ENCODE assay signal across 7 cellular contexts in the genomic region with DNA sequence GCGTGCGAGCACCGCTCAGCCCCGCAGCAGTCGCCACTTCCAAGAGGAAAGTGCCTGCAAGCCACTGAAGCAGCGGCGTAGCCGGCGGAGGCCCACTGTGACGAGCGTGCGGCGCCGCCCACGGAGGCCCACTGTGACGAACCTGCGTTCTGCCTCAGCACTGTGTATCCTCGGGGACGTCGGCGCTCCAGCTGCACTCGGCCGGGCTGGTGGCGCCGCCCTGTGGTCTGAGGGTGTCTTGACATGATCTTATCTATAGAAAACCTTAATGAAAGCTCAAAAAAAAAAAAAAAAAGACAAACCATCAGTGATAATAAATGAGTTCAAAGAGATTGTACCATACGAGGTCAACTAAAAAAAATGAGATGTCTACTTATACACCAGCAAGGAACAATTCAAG. TPM values are rescaled to one million over a fixed set of nuclear protein-coding genes. Genes with fewer than 3 reads are reported as not detected.
A peak's percentile ranks its signal among the peaks of the same experiment; 100 is the strongest.
DNase-seq lines count a peak whose midpoint lies in the region; ATAC-seq, FAIRE-seq and TF ChIP-seq lines count a peak whose summit lies in the region.
"Not testable (repeated sequence)": the region's sequence is repeated elsewhere in the genome, so short reads cannot be mapped to it uniquely, and the experiment has no call there.

Gene RGPD8, minus strand, starts transcription at position 166 of the 400 bp plus-strand sequence. CDS start 192 bp downstream, outside the sequence.

- FAIRE-seq in HepG2 (lab: Jason Lieb, UNC): not testable (repeated sequence)

- CTCF ChIA-PET in HepG2 (lab: Yijun Ruan, JAX; ENCODE audit: low intra/inter-chr PET ratio, low total read pairs): interaction anchor here (1.9 to 3.0 kb wide), 2 partner anchors 174 to 312 kb away, joined by 14 to 18 read pairs; no protein-coding TSS in a partner anchor

- not testable (repeated sequence) for H3K36me3 ChIP-seq in effector memory CD4-positive, alpha-beta T cell (ENCODE audit: control insufficient read depth, insufficient read depth, low read length); HepG2 (replicated peaks in 1 of 2; ENCODE audit: control insufficient read depth in 1 of 2, insufficient read depth in 2 of 2, low read length in 2 of 2)

- peak within 1 kb of the TSS; percentile 67 for H3K4me2 ChIP-seq in HepG2 (ENCODE audit: low read depth, low read length)

- H3K9me3 ChIP-seq in effector memory CD4-positive, alpha-beta T cell (ENCODE audit: control insufficient read depth, low read length); HepG2 (ENCODE audit: low read length): not testable (repeated sequence)

- H2AFZ ChIP-seq in HepG2 (ENCODE audit: low read length): not testable (repeated sequence)

- peak within 1 kb of the TSS; percentile 57 for H3K27ac ChIP-seq in effector memory CD4-positive, alpha-beta T cell (ENCODE audit: insufficient read depth, low read length, poor library complexity, severe bottlenecking)
- H3K27ac ChIP-seq in HepG2 (ENCODE audit: extremely low read length, insufficient read depth, low read length): peak within 1 kb of the TSS; percentile 61

- TF ChIP-seq CTCF in HepG2 (CRISPR knock-in tag; IDR thresholded peaks at IDR 0.05): peak; percentile 84

- TF ChIP-seq EP300 in HepG2 (IDR thresholded peaks at IDR 0.05; ENCODE audit: low read depth in 2 of 2, low read length in 2 of 2); HepG2 (CRISPR knock-in tag; IDR thresholded peaks at IDR 0.05; ENCODE audit: borderline replicate concordance): not testable (repeated sequence)

- POLR2A ChIA-PET in HepG2 (lab: Yijun Ruan, JAX): interaction anchor here (0.6 kb wide), 3 partner anchors 104 to 258 kb away, joined by 3 read pairs; no protein-coding TSS in a partner anchor

- not testable (repeated sequence) for BruUV-seq in HepG2 (replicated peaks; lab: Mats Ljungman, UMichigan)

- DNase-seq in NCI-H226 (peak; percentile 59), activated T-cell treated with anti-CD3 and anti-CD28 coated beads for 1 hour (ENCODE audit: low read depth) (peak; percentile 84), HepG2 (ENCODE audit: low spot score) (peak; percentile 83)
- DNase-seq in effector memory CD4-positive, alpha-beta T cell: peak; percentile 77 to 85 (median 79)
- peak; percentile 57 to 78 for DNase-seq in stimulated activated CD4-positive, alpha-beta T cell treated with anti-CD3 and anti-CD28 coated beads, Interleukin-12 subunit alpha, Interleukin-12 subunit beta, amount 100 ng/mL, for 24 hours (ENCODE audit: low read depth in 2 of 2)

- peak within 1 kb of the TSS; percentile 32 for H3K4me3 ChIP-seq in effector memory CD4-positive, alpha-beta T cell (ENCODE audit: insufficient read depth, low read depth, low read length, poor library complexity, severe bottlenecking)
- peak within 1 kb of the TSS; percentile 66 to 72 (median 70); a peak in 5 of 6 replicates for H3K4me3 ChIP-seq in HepG2 (replicated peaks in 1 of 3; ENCODE audit: insufficient read depth in 1 of 3, low read depth in 2 of 3, low read length in 3 of 3)

- H4K20me1 ChIP-seq in HepG2 (ENCODE audit: insufficient read depth, low read length): not testable (repeated sequence)

- TF ChIP-seq RAD21 in HepG2 (CRISPR knock-in tag; IDR thresholded peaks at IDR 0.05): peak; percentile 65

- intact Hi-C loops in HepG2 (cut with micrococcal nuclease; ENCODE audit: unreplicated experiment): loop anchor here (1.0 kb wide), 1 partner anchor 174 kb away; no protein-coding TSS in a partner anchor

- ATAC-seq in GM18511 (IDR thresholded peaks at IDR 0.05; ENCODE audit: unreplicated experiment) (peak; percentile 98), HG02798 (IDR thresholded peaks at IDR 0.05; ENCODE audit: poor library complexity, unreplicated experiment) (peak; percentile 99), HepG2 (peak; percentile 87)

- peak in 1 of 2 experiments; percentile 28; a peak in 1 of 4 replicates for TF ChIP-seq POLR2A in HepG2 (IDR thresholded peaks at IDR 0.05; ENCODE audit: insufficient read depth in 1 of 2, low read depth in 2 of 2, low read length in 2 of 2)

- peak within 1 kb of the TSS; percentile 67 for H3K9ac ChIP-seq in HepG2 (ENCODE audit: insufficient read depth, low read depth, low read length)

- not testable (repeated sequence) for H3K4me1 ChIP-seq in effector memory CD4-positive, alpha-beta T cell (ENCODE audit: control insufficient read depth, insufficient read depth, low read length, poor library complexity, severe bottlenecking)
- peaks cover 37% of the 10 kb centered on the region for H3K4me1 ChIP-seq in HepG2 (ENCODE audit: insufficient read depth, low read length)

- in situ Hi-C loops in HepG2 (cut with HindIII; ENCODE audit: extremely low pct_ligation_motif_present, low pct_unique_long_range_greater_than_20kb): loop anchor here (10.0 to 25.0 kb wide), 2 partner anchors 171 to 309 kb away; partner anchors contain the start of gene ZC3H8

- under 1% methylated on average over 21 of the region's 26 CpGs for WGBS in HepG2 (ENCODE audit: low lambda C conversion rate)

- H3K27me3 ChIP-seq in effector memory CD4-positive, alpha-beta T cell (replicated peaks; ENCODE audit: control insufficient read depth, insufficient read depth, low read length, poor library complexity, severe bottlenecking): not testable (repeated sequence)
- H3K27me3 ChIP-seq in HepG2 (ENCODE audit: control insufficient read depth in 1 of 2, insufficient read depth in 2 of 2, low read length in 2 of 2): peaks cover 0 to 18% of the 10 kb centered on the region in 2 experiments; a peak in 1 of 5 replicates

- not testable (repeated sequence) for H3K79me2 ChIP-seq in HepG2 (ENCODE audit: insufficient read depth, low read length)

TF ChIP-seq in HepG2, 621 proteins besides CTCF, POLR2A, EP300 and RAD21 (continues in another document):
- TF ChIP-seq PPARG (CRISPR knock-in tag; conservative IDR thresholded peaks at IDR 0.05) (0 out of 2 replicates have a peak, but pooled peaks have one; percentile 15), ARID5B (CRISPR knock-in tag; IDR thresholded peaks at IDR 0.05) (peak; percentile 37; the same call in 1 of the 2 replicates), KMT2B (CRISPR knock-in tag; IDR thresholded peaks at IDR 0.05) (peak; percentile 74; the same call in 1 of the 2 replicates), ZNF205 (CRISPR knock-in tag; IDR thresholded peaks at IDR 0.05) (peak; percentile 57; the same call in 1 of the 2 replicates)

RNA-seq across cellular contexts. Expression of gene RGPD8, which starts in this region (rescaled TPM):
- 12.8 and 18.7 TPM in 2 replicates for total RNA-seq in HepG2 (2016; rRNA removed; fragmentation: Illumina TruSeq; extraction: Trizol)
- total RNA-seq in HepG2 (2016; cell fraction: cytosol; rRNA removed; fragmentation: Illumina TruSeq; extraction: Trizol; ENCODE audit: low read depth): 4.7 and 7.0 TPM in 2 replicates
- 12.9 and 15.1 TPM in 2 replicates for total RNA-seq in HepG2 (2016; cell fraction: insoluble cytoplasmic fraction; rRNA removed; fragmentation: Illumina TruSeq; extraction: Trizol)
- total RNA-seq in HepG2 (2016; cell fraction: membrane; rRNA removed; fragmentation: Illumina TruSeq; extraction: Trizol): 2.1 and 3.0 TPM in 2 replicates
- total RNA-seq in HepG2 (2016; cell fraction: nucleus; rRNA removed; fragmentation: Illumina TruSeq; extraction: Trizol): 25.1 and 25.7 TPM in 2 replicates
- polyA plus RNA-seq in HepG2 (2011; rRNA removed): 2.3 and 3.1 TPM in 2 replicates
- 0.70 and 1.1 TPM in 2 replicates for polyA plus RNA-seq in HepG2 (2011; cell fraction: cytosol; rRNA removed)
- 3.6 and 6.3 TPM in 2 replicates for polyA plus RNA-seq in HepG2 (2011; cell fraction: nucleus; rRNA removed)
- 4.0 and 4.1 TPM in 2 replicates for polyA plus RNA-seq in HepG2 (2012)
- 0.03 TPM in 1 of 2 replicates, not detected in the other for polyA plus RNA-seq in HepG2 (2016; cell fraction: cytosol; fragmentation: Illumina TruSeq; extraction: Trizol; ENCODE audit: low read depth)
- 3.0 and 3.1 TPM in 2 replicates for polyA plus RNA-seq in HepG2 (2016; cell fraction: insoluble cytoplasmic fraction; fragmentation: Illumina TruSeq; extraction: Trizol; ENCODE audit: low read depth)
- 0.09 and 0.14 TPM in 2 replicates for polyA plus RNA-seq in HepG2 (2016; cell fraction: membrane; fragmentation: Illumina TruSeq; extraction: Trizol; ENCODE audit: low read depth)
- polyA plus RNA-seq in HepG2 (2016; cell fraction: nucleus; fragmentation: Illumina TruSeq; extraction: Trizol; ENCODE audit: insufficient read depth, low read depth): 12.3 and 16.4 TPM in 2 replicates
- polyA minus RNA-seq in HepG2 (2011; rRNA and poly(A)+ RNA removed; ENCODE audit: low replicate concordance): 3.4 and 3.6 TPM in 2 replicates
- polyA minus RNA-seq in HepG2 (2011; cell fraction: cytosol; rRNA and poly(A)+ RNA removed): 5.5 and 5.9 TPM in 2 replicates
- 55.9 and 56.6 TPM in 2 replicates for polyA minus RNA-seq in HepG2 (2011; cell fraction: nucleus; rRNA and poly(A)+ RNA removed)

Comparison
In these comparisons a context has a peak if more than half of its experiments do, and no peak if none do; other contexts are left out.
1. Peak in every context shown above with its lines: DNase-seq, ATAC-seq, H3K4me3 ChIP-seq and H3K27ac ChIP-seq.